Comparison of ENCODE assay signal across 17 cellular contexts in genomic region chr15:42364529-42364928, GRCh38.
DNase-seq lines count a peak whose midpoint lies in the region; ATAC-seq and TF ChIP-seq lines count a peak whose summit lies in the region.
"Had no signal": no experiment of that assay in that cellular context is flagged by ENCODE, and none has a peak within 500 bp of the region (broad histone marks: within the 10 kb centered on the region; RNA-seq: fewer than 3 reads in every experiment).

No MANE protein-coding gene starts in this region.

- POLR2A ChIA-PET in HEK293 (lab: Yijun Ruan, JAX): no interaction called here

- H3K36me3 ChIP-seq in HEK293 (ENCODE audit: control insufficient read depth in 2 of 2, insufficient read depth in 1 of 2, low read length in 2 of 2): no peaks in the 10 kb centered on the region
- H3K36me3 ChIP-seq: Peyer's patch had no signal

- H3K9me3 ChIP-seq in HEK293 (ENCODE audit: control insufficient read depth, insufficient read depth, low read depth, low read length): no peaks in the 10 kb centered on the region
- H3K9me3 ChIP-seq: Peyer's patch had no signal

- H3K27ac ChIP-seq in HEK293 (ENCODE audit: extremely low read depth, low read depth, low read length): no peak overlapping the region
- H3K27ac ChIP-seq: BLaER1, Peyer's patch had no signal

- TF ChIP-seq CTCF in AG10803 (conservative IDR thresholded peaks at IDR 0.05; ENCODE audit: low read length) (no peak), HEK293 (tag by site-specific recombination; IDR thresholded peaks at IDR 0.05) (no peak)

- peak; percentile 6 for DNase-seq in AG10803 (ENCODE audit: low read depth)
- peak; percentile 23 for DNase-seq in SHP77 treated with DMSO at 0.1 percent for 48 hours (lab: John Stamatoyannopoulos, UW)
- DNase-seq in kidney tubule cell (ENCODE audit: low spot score): peak; percentile 33
- DNase-seq in NAMALWA (ENCODE audit: low spot score): no peak
- DNase-seq in NCI-H748 (lab: John Stamatoyannopoulos, UW; ENCODE audit: unreplicated experiment): no peak
- DNase-seq: activated CD4-positive, alpha-beta T cell treated with anti-CD3 and anti-CD28 coated beads, Interleukin-2, amount 50 U/mL, for 1 hour; effector CD4-positive, alpha-beta T cell; foreskin melanocyte; kidney; naive thymus-derived CD4-positive, alpha-beta T cell; NCI-H187 treated with DMSO at 0.1 percent for 48 hours; Peyer's patch; T1000 had no signal

- H3K4me1 ChIP-seq in HEK293 (ENCODE audit: control insufficient read depth, insufficient read depth, low read length): no peaks in the 10 kb centered on the region
- H3K4me1 ChIP-seq: Peyer's patch had no signal

- H3K4me3 ChIP-seq in AG10803 (ENCODE audit: low read length) (no peak overlapping the region), HEK293 (ENCODE audit: low read depth, low read length) (no peak overlapping the region)
- H3K4me3 ChIP-seq: BLaER1, Peyer's patch had no signal

- CTCF ChIA-PET in HEK293 (lab: Yijun Ruan, JAX): interaction anchor here (1.2 kb wide), 1 partner anchor 10 kb away, joined by 5 read pairs; no protein-coding TSS in a partner anchor

- no peak for ATAC-seq in GM18502 (IDR thresholded peaks at IDR 0.05; ENCODE audit: poor library complexity, unreplicated experiment)
- no peak for ATAC-seq in HG03025 (IDR thresholded peaks at IDR 0.05; ENCODE audit: low FRiP score, unreplicated experiment)
- ATAC-seq: naive thymus-derived CD4-positive, alpha-beta T cell had no signal

TF ChIP-seq in HEK293, 187 proteins besides CTCF, POLR2A, EP300 and RAD21:
- TF ChIP-seq ZNF112 (tag by site-specific recombination; IDR thresholded peaks at IDR 0.05) (0 out of 2 replicates have a peak, but pooled peaks have one; percentile 31), ZSCAN23 (tag by site-specific recombination; IDR thresholded peaks at IDR 0.05) (no peak), ZNF184 (tag by site-specific recombination; IDR thresholded peaks at IDR 0.05) (peak; percentile 51; the same call in 1 of the 2 replicates), MZF1 (tag by site-specific recombination; IDR thresholded peaks at IDR 0.05; ENCODE audit: borderline replicate concordance) (peak; percentile 67; the same call in 1 of the 2 replicates)

Comparison
In these comparisons a context has a peak if more than half of its experiments do, and no peak if none do; other contexts are left out.
1. DNase-seq: peak in AG10803 (single experiment), SHP77 treated with DMSO at 0.1 percent for 48 hours (single experiment) and kidney tubule cell (single experiment); none in NAMALWA (single experiment) and NCI-H748 (single experiment).